Comparison of ENCODE assay signal across 22 cellular contexts in genomic region chr1:175830500-175830899, GRCh38.
"Had no signal": no experiment of that assay in that cellular context is flagged by ENCODE, and none has a peak within 500 bp of the region (broad histone marks: within the 10 kb centered on the region; RNA-seq: fewer than 3 reads in every experiment).

No MANE protein-coding gene starts in this region.

- FAIRE-seq: frontal cortex had no signal

- ATAC-seq: activated CD8-positive, alpha-beta memory T cell treated with anti-CD3 and anti-CD28 coated beads, Interleukin-2, amount 10 ng/mL, durations not matched to agents 7 days and 5 days; lower lobe of right lung; psoas muscle; sciatic nerve; stimulated activated naive CD8-positive, alpha-beta T cell treated with anti-CD3 and anti-CD28 coated beads, Interleukin-15, amount 100 ng/mL, for 72 hours had no signal

- H3K27ac ChIP-seq: lower lobe of right lung, psoas muscle, suprapubic skin, transverse colon had no signal

- H3K4me3 Mint-ChIP-seq: activated B cell treated with CpG ODN at 0.5 μM for 24 hours; activated CD4-positive, alpha-beta memory T cell treated with anti-CD3 and anti-CD28 coated beads, Interleukin-2, amount 10 ng/mL, durations not matched to agents 7 days and 5 days; activated CD8-positive, alpha-beta memory T cell treated with anti-CD3 and anti-CD28 coated beads, Interleukin-2, amount 10 ng/mL, durations not matched to agents 7 days and 5 days; activated naive CD8-positive, alpha-beta T cell treated with anti-CD3 and anti-CD28 coated beads, Interleukin-2, amount 10 ng/mL, durations not matched to agents 7 days and 5 days; mesothelial cell of epicardium; stimulated activated naive CD8-positive, alpha-beta T cell treated with anti-CD3 and anti-CD28 coated beads, Interleukin-15, amount 100 ng/mL, for 72 hours had no signal

- DNase-seq: activated B cell treated with CpG ODN at 0.5 μM for 24 hours; activated CD4-positive, alpha-beta memory T cell treated with anti-CD3 and anti-CD28 coated beads, Interleukin-2, amount 10 ng/mL, durations not matched to agents 7 days and 5 days; activated CD4-positive, alpha-beta T cell treated with anti-CD3 and anti-CD28 coated beads for 48 hours; activated CD8-positive, alpha-beta memory T cell treated with anti-CD3 and anti-CD28 coated beads, Interleukin-2, amount 10 ng/mL, durations not matched to agents 7 days and 5 days; activated naive CD4-positive, alpha-beta T cell treated with Interleukin-2 at 50 U/mL for 16 hours; activated naive CD8-positive, alpha-beta T cell treated with anti-CD3 and anti-CD28 coated beads, Interleukin-2, amount 10 ng/mL, durations not matched to agents 7 days and 5 days; amygdala; caudate nucleus; erythroblast; islet precursor cell; lower lobe of right lung; psoas muscle; stimulated activated CD4-positive, alpha-beta T cell treated with anti-CD3 and anti-CD28 coated beads, Interleukin-4, amount 100 ng/mL, for 1 hour; stimulated activated naive CD8-positive, alpha-beta T cell treated with anti-CD3 and anti-CD28 coated beads, Interleukin-15, amount 100 ng/mL, for 72 hours; T1000; transverse colon had no signal

- H3K4me2 ChIP-seq: smooth muscle cell had no signal

- H3K36me3 Mint-ChIP-seq: activated CD8-positive, alpha-beta memory T cell treated with anti-CD3 and anti-CD28 coated beads, Interleukin-2, amount 10 ng/mL, durations not matched to agents 7 days and 5 days; activated naive CD8-positive, alpha-beta T cell treated with anti-CD3 and anti-CD28 coated beads, Interleukin-2, amount 10 ng/mL, durations not matched to agents 7 days and 5 days; mesothelial cell of epicardium had no signal

- H3K9me3 ChIP-seq: lower lobe of right lung, psoas muscle, suprapubic skin, transverse colon had no signal

- H3K27me3 ChIP-seq: suprapubic skin, transverse colon had no signal

- H3K27ac Mint-ChIP-seq: activated B cell treated with CpG ODN at 0.5 μM for 24 hours; activated CD4-positive, alpha-beta memory T cell treated with anti-CD3 and anti-CD28 coated beads, Interleukin-2, amount 10 ng/mL, durations not matched to agents 7 days and 5 days; activated CD8-positive, alpha-beta memory T cell treated with anti-CD3 and anti-CD28 coated beads, Interleukin-2, amount 10 ng/mL, durations not matched to agents 7 days and 5 days; activated naive CD8-positive, alpha-beta T cell treated with anti-CD3 and anti-CD28 coated beads, Interleukin-2, amount 10 ng/mL, durations not matched to agents 7 days and 5 days; activated T-helper 2 cell treated with anti-CD3 and anti-CD28 coated beads, Interferon-gamma antibody, Interleukin-2, Interleukin-4, amounts not matched to agents 10 μg/mL and 5 μg/mL and 100 μg/mL, durations not matched to agents 14 hours and 24 hours and 36 hours; mesothelial cell of epicardium; stimulated activated naive CD8-positive, alpha-beta T cell treated with anti-CD3 and anti-CD28 coated beads, Interleukin-15, amount 100 ng/mL, for 72 hours had no signal

- H3K36me3 ChIP-seq: lower lobe of right lung, suprapubic skin, transverse colon had no signal

- H3K4me1 ChIP-seq: lower lobe of right lung, psoas muscle, suprapubic skin, transverse colon had no signal

- H3K9me3 Mint-ChIP-seq: activated CD4-positive, alpha-beta memory T cell treated with anti-CD3 and anti-CD28 coated beads, Interleukin-2, amount 10 ng/mL, durations not matched to agents 7 days and 5 days; activated T-helper 2 cell treated with anti-CD3 and anti-CD28 coated beads, Interferon-gamma antibody, Interleukin-2, Interleukin-4, amounts not matched to agents 10 μg/mL and 5 μg/mL and 100 μg/mL, durations not matched to agents 14 hours and 24 hours and 36 hours had no signal

- H3K4me1 Mint-ChIP-seq: activated B cell treated with CpG ODN at 0.5 μM for 24 hours; activated CD4-positive, alpha-beta memory T cell treated with anti-CD3 and anti-CD28 coated beads, Interleukin-2, amount 10 ng/mL, durations not matched to agents 7 days and 5 days; activated CD8-positive, alpha-beta memory T cell treated with anti-CD3 and anti-CD28 coated beads, Interleukin-2, amount 10 ng/mL, durations not matched to agents 7 days and 5 days; activated naive CD8-positive, alpha-beta T cell treated with anti-CD3 and anti-CD28 coated beads, Interleukin-2, amount 10 ng/mL, durations not matched to agents 7 days and 5 days; stimulated activated naive CD8-positive, alpha-beta T cell treated with anti-CD3 and anti-CD28 coated beads, Interleukin-15, amount 100 ng/mL, for 72 hours had no signal

- H3K4me3 ChIP-seq: lower lobe of right lung, psoas muscle, smooth muscle cell, suprapubic skin, transverse colon had no signal

- H3K27me3 Mint-ChIP-seq: activated B cell treated with CpG ODN at 0.5 μM for 24 hours; activated CD4-positive, alpha-beta memory T cell treated with anti-CD3 and anti-CD28 coated beads, Interleukin-2, amount 10 ng/mL, durations not matched to agents 7 days and 5 days had no signal
